ENCODE assay signal across 8 cellular contexts in the genomic region with DNA sequence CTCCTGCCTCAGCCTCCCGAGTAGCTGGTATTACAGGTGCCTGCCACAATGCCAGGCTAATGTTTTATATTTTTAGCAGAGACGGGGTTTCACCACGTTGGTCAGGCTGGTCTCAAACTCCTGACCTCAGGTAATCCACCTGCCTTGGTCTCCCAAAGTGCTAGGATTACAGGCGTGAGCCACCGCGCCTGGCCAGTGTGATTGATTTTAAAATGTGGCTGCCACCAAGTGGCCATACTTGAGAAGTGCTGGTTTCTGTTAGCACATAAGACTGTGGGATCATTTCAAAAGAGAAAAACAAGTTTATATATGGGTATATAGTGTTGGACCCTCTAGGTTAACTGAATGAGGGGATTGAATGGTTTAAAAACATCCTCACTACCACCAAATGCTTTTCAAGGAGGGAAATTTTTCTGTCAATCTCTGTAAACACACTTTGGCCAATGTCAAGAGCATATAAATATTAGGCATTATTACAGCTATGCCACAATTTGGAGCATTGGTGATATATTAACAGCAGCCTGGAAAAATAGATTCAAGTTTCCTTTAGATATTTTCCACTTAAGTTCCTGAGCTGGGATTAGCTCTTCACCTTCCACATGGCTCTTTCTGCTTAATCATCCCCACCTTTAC. TPM values are rescaled to one million over a fixed set of nuclear protein-coding genes. Genes with fewer than 3 reads are reported as not detected.
DNase-seq lines count a peak whose midpoint lies in the region; ATAC-seq, FAIRE-seq and TF ChIP-seq lines count a peak whose summit lies in the region.

No MANE protein-coding gene starts in this region.

- H3K23ac ChIP-seq in IMR-90 (ENCODE audit: low read depth, low read length), result no peak overlapping the region
- no peak overlapping the region for H3K23ac ChIP-seq in H1 (ENCODE audit: insufficient read length)

- TF ChIP-seq EP300 in H1 (IDR thresholded peaks at IDR 0.05; ENCODE audit: borderline replicate concordance in 1 of 2, low read depth in 2 of 2, low read length in 2 of 2), result no peak

- no peak overlapping the region for H3K4me3 Mint-ChIP-seq in CD8-positive, alpha-beta memory T cell

- H3K23me2 ChIP-seq in H1 (ENCODE audit: low read depth, low read length), result no peaks in the 10 kb centered on the region

- TF ChIP-seq CTCF in IMR-90 (conservative IDR thresholded peaks at IDR 0.05; ENCODE audit: low read depth, low read length) (peak; percentile 50), WI38 (IDR thresholded peaks at IDR 0.05; ENCODE audit: low read depth, low read length) (peak; percentile 44; the same call in 1 of the 2 replicates), H1 (IDR thresholded peaks at IDR 0.05; ENCODE audit: control extremely low read depth in 1 of 3, insufficient read depth in 1 of 3, low read depth in 1 of 3, low read length in 3 of 3) (peak; percentile 30 to 61 (median 47)), omental fat pad (IDR thresholded peaks at IDR 0.05) (peak in 1 of 3 donors; percentile 30)

- no peaks in the 10 kb centered on the region for H3K27me3 ChIP-seq in CD8-positive, alpha-beta memory T cell (ENCODE audit: insufficient read depth, low read length, poor library complexity, severe bottlenecking)
- H3K27me3 ChIP-seq in IMR-90 (ENCODE audit: control insufficient read depth, insufficient read depth, low read length) (no peaks in the 10 kb centered on the region), H1 (replicated peaks in 1 of 4; ENCODE audit: control insufficient read depth in 3 of 4, extremely low read depth in 1 of 4, insufficient read depth in 3 of 4, low read length in 3 of 4) (no peaks in the 10 kb centered on the region)

- H3K56ac ChIP-seq in IMR-90 (ENCODE audit: extremely low read depth, insufficient read depth, low read length) (no peak overlapping the region), H1 (replicated peaks; ENCODE audit: insufficient read length, low read depth, low read length) (no peak overlapping the region)

- no peak overlapping the region for H3K27ac ChIP-seq in CD8-positive, alpha-beta memory T cell (ENCODE audit: low read depth, low read length)
- H3K27ac ChIP-seq in IMR-90 (ENCODE audit: insufficient read depth, low read length) (no peak overlapping the region), H1 (ENCODE audit: low read depth, low read length) (no peak overlapping the region)

- CTCF ChIA-PET in CD8-positive, alpha-beta memory T cell (lab: Charles Lee), result interaction anchor here (0.6 to 5.6 kb wide), 17 partner anchors 8 to 1952 kb away, joined by 3 to 29 read pairs (median 4); a partner anchor contains a TSS
- CTCF ChIA-PET in IMR-90 (lab: Yijun Ruan, JAX), result interaction anchor here (0.6 to 1.6 kb wide), 2 partner anchors 27 to 190 kb away, joined by 3 to 6 read pairs; no protein-coding TSS in a partner anchor
- CTCF ChIA-PET in H1 (lab: Charles Lee; ENCODE audit: partially characterized antibody), result interaction anchor here (0.5 to 16.4 kb wide), 21 partner anchors 7 to 214 kb away, joined by 3 to 123 read pairs (median 4); a partner anchor contains a TSS

- H3K36me3 Mint-ChIP-seq in CD8-positive, alpha-beta memory T cell, result peaks cover 3 to 94% (median 30%) of the 10 kb centered on the region in 3 donors

- no peak overlapping the region for H4K91ac ChIP-seq in IMR-90 (ENCODE audit: insufficient read depth, low read depth, low read length)
- no peak overlapping the region for H4K91ac ChIP-seq in H1 (replicated peaks; ENCODE audit: insufficient read length, low read length)

- peak overlapping the region; percentile 11 to 87 (median 72) for H3K27ac Mint-ChIP-seq in CD8-positive, alpha-beta memory T cell

- H3K4me1 Mint-ChIP-seq in CD8-positive, alpha-beta memory T cell, result peaks cover 8 to 16% (median 15%) of the 10 kb centered on the region in 3 donors

- no peaks in the 10 kb centered on the region for H3K9me3 Mint-ChIP-seq in CD8-positive, alpha-beta memory T cell

- H3K4me2 ChIP-seq in IMR-90 (ENCODE audit: low read depth, low read length) (no peak overlapping the region), H1 (ENCODE audit: insufficient read depth in 1 of 2, low read depth in 2 of 2, low read length in 2 of 2) (no peak overlapping the region)

- H2AK9ac ChIP-seq in IMR-90 (replicated peaks; ENCODE audit: low read depth, low read length, poor library complexity), result no peak overlapping the region

- H3K18ac ChIP-seq in IMR-90 (ENCODE audit: low read depth, low read length), result no peak overlapping the region
- no peak overlapping the region for H3K18ac ChIP-seq in H1 (ENCODE audit: extremely low read depth, low read length)

- ATAC-seq in IMR-90 (ENCODE audit: low read depth) (peak; percentile 78), HG02623 (IDR thresholded peaks at IDR 0.05; ENCODE audit: unreplicated experiment) (no peak), omental fat pad (ENCODE audit: low FRiP score) (no peak)

- H3K14ac ChIP-seq in IMR-90 (replicated peaks; ENCODE audit: low read depth, low read length) (no peak overlapping the region), H1 (ENCODE audit: insufficient read length) (no peak overlapping the region)

- dilution Hi-C loops in IMR-90 (cut with HindIII; ENCODE audit: low sequenced_read_pairs, unreplicated experiment), result no loop called here

- H2BK15ac ChIP-seq in IMR-90 (ENCODE audit: low read depth, low read length) (no peak overlapping the region), H1 (ENCODE audit: low read length) (no peak overlapping the region)

- 0 out of 4 replicates have a peak, but pooled peaks cover 0 to 2% of the 10 kb centered on the region in 2 experiments for H3K79me2 ChIP-seq in H1 (ENCODE audit: control insufficient read depth in 1 of 2, insufficient read depth in 2 of 2, low read length in 2 of 2)

- no peaks in the 10 kb centered on the region for H3K27me3 Mint-ChIP-seq in CD8-positive, alpha-beta memory T cell

- no peaks in the 10 kb centered on the region for H3K9me1 ChIP-seq in IMR-90 (ENCODE audit: insufficient read depth, low read length)

- H3K79me1 ChIP-seq in IMR-90 (ENCODE audit: low read depth in 1 of 2, low read length in 2 of 2) (peaks cover 39 to 52% of the 10 kb centered on the region in 2 experiments), H1 (ENCODE audit: low read depth, low read length) (peaks cover 3% of the 10 kb centered on the region; the same call in 1 of the 2 replicates)

- intact Hi-C loops in IMR-90 (cut with micrococcal nuclease), result loop anchor here (1.0 kb wide), 1 partner anchor 190 kb away; a partner anchor contains a TSS

- no peak for FAIRE-seq in H1 (lab: Jason Lieb, UNC)

- H2AFZ ChIP-seq in IMR-90 (replicated peaks; ENCODE audit: low read length, poor library complexity) (no peak overlapping the region), H1 (ENCODE audit: low read length) (no peak overlapping the region)

- 80% methylated on average over 4 of the region's 6 CpGs; no CpG with 5 or more reads in 1 of the 2 experiments for WGBS in IMR-90 (ENCODE audit: extremely low coverage in 2 of 2, insufficient read length in 1 of 2), 2 experiments
- 77% methylated on average over 6 of the region's 6 CpGs; no CpG with 5 or more reads in 1 of the 2 experiments for WGBS in H1 (ENCODE audit: extremely low coverage in 1 of 2, insufficient coverage in 1 of 2, insufficient read length in 1 of 2, insufficient replicate concordance in 2 of 2, low coverage in 1 of 2, low lambda C conversion rate in 2 of 2, missing lambda C conversion rate in 1 of 2), 2 experiments

- DNase-seq in CD8-positive, alpha-beta memory T cell, result peak in 4 of 5 donors; percentile 20 to 62 (median 38)
- DNase-seq in IMR-90 (peak; percentile 43), H1 (ENCODE audit: low read depth in 1 of 2, low spot score in 2 of 2) (no peak), myocyte (ENCODE audit: low read depth) (peak; percentile 40), T-helper 9 cell (no peak), omental fat pad (ENCODE audit: low spot score) (no peak)

- peaks cover 21% of the 10 kb centered on the region; the same call in 1 of the 2 replicates for H4K20me1 ChIP-seq in IMR-90 (ENCODE audit: insufficient read depth, low read length)
- H4K20me1 ChIP-seq in H1 (replicated peaks in 1 of 2; ENCODE audit: control insufficient read depth in 1 of 2, insufficient read depth in 2 of 2, low read length in 2 of 2), result peaks cover 5 to 16% of the 10 kb centered on the region in 2 experiments

- H2BK5ac ChIP-seq in IMR-90 (ENCODE audit: low read depth, low read length, poor library complexity, severe bottlenecking) (no peak overlapping the region), H1 (ENCODE audit: low read depth, low read length) (no peak overlapping the region)

- no peak overlapping the region for H4K8ac ChIP-seq in IMR-90 (ENCODE audit: low read depth in 2 of 2, low read length in 2 of 2)
- H4K8ac ChIP-seq in H1 (ENCODE audit: extremely low read depth, insufficient read depth, low read length), result no peak overlapping the region

- H2AK5ac ChIP-seq in IMR-90 (ENCODE audit: low read depth, low read length), result no peak overlapping the region
- H2AK5ac ChIP-seq in H1 (ENCODE audit: low read depth, low read length), result no peak overlapping the region

- no peak overlapping the region for H4K5ac ChIP-seq in IMR-90 (ENCODE audit: low read depth, low read length)
- no peak overlapping the region for H4K5ac ChIP-seq in H1 (ENCODE audit: insufficient read length, low read depth, low read length)

- BruUV-seq in IMR-90 (replicated peaks; lab: Mats Ljungman, UMichigan), result no TSS peak

- TF ChIP-seq RAD21 in IMR-90 (IDR thresholded peaks at IDR 0.05; ENCODE audit: low read length), result peak; percentile 46
- TF ChIP-seq RAD21 in H1 (IDR thresholded peaks at IDR 0.05 in 1 of 2, conservative IDR thresholded peaks at IDR 0.05 in 1 of 2; ENCODE audit: low read depth in 2 of 2, low read length in 2 of 2), result peak; percentile 33 to 51; a peak in 3 of 4 replicates

- H2BK120ac ChIP-seq in IMR-90 (ENCODE audit: low read depth, low read length), result no peak overlapping the region
- H2BK120ac ChIP-seq in H1 (replicated peaks; ENCODE audit: low read depth, low read length), result no peak overlapping the region

- H3K4me3 ChIP-seq in CD8-positive, alpha-beta memory T cell (ENCODE audit: low read length), result no peak overlapping the region
- H3K4me3 ChIP-seq in IMR-90 (ENCODE audit: insufficient read depth, low read depth, low read length) (no peak overlapping the region), WI38 (ENCODE audit: low read depth, low read length) (no peak overlapping the region), H1 (ENCODE audit: extremely low read depth in 1 of 4, insufficient read depth in 2 of 4, low read depth in 3 of 4, low read length in 4 of 4) (no peak overlapping the region)

- H3K9me3 ChIP-seq in CD8-positive, alpha-beta memory T cell (ENCODE audit: low read length), result no peaks in the 10 kb centered on the region
- no peaks in the 10 kb centered on the region for H3K9me3 ChIP-seq in IMR-90 (ENCODE audit: control insufficient read depth, insufficient read depth, low read length)
- no peaks in the 10 kb centered on the region for H3K9me3 ChIP-seq in H1 (ENCODE audit: insufficient read depth in 2 of 2, low read depth in 1 of 2, low read length in 1 of 2)

- TF ChIP-seq POLR2A in IMR-90 (IDR thresholded peaks at IDR 0.05; ENCODE audit: low read depth, low read length) (no peak), H1 (IDR thresholded peaks at IDR 0.05; ENCODE audit: control extremely low read depth in 1 of 2, low read depth in 2 of 2, low read length in 2 of 2) (no peak)

- in situ Hi-C loops in IMR-90 (cut with MboI; ENCODE audit: low sequenced_read_pairs), result no loop called here

- H3K4me1 ChIP-seq in CD8-positive, alpha-beta memory T cell (ENCODE audit: insufficient read depth, low read length), result no peaks in the 10 kb centered on the region
- H3K4me1 ChIP-seq in IMR-90 (ENCODE audit: control insufficient read depth, insufficient read depth, low read length) (no peaks in the 10 kb centered on the region), H1 (replicated peaks in 1 of 4; ENCODE audit: control insufficient read depth in 3 of 4, insufficient read depth in 4 of 4, low read length in 3 of 4) (no peaks in the 10 kb centered on the region; a peak in 2 of 7 replicates)

- POLR2A ChIA-PET in CD8-positive, alpha-beta memory T cell (lab: Charles Lee), result no interaction called here
- POLR2A ChIA-PET in IMR-90 (lab: Charles Lee; ENCODE audit: unreplicated experiment), result interaction anchor here (0.5 kb wide), 2 partner anchors 8 to 42 kb away, joined by 3 read pairs; no protein-coding TSS in a partner anchor
- POLR2A ChIA-PET in H1 (lab: Charles Lee; ENCODE audit: partially characterized antibody), result interaction anchor here (1.0 to 2.4 kb wide), 6 partner anchors 9 to 196 kb away, joined by 3 to 7 read pairs (median 5); a partner anchor contains a TSS

- H3K9ac ChIP-seq in IMR-90 (ENCODE audit: low read depth, low read length) (no peak overlapping the region), H1 (replicated peaks in 1 of 4; ENCODE audit: extremely low read depth in 1 of 4, low read depth in 3 of 4, low read length in 3 of 4) (no peak overlapping the region)

- no peak overlapping the region for H3K4ac ChIP-seq in IMR-90 (ENCODE audit: low read depth, low read length)
- H3K4ac ChIP-seq in H1 (replicated peaks; ENCODE audit: insufficient read length, low read depth, low read length), result no peak overlapping the region

- peaks cover 89% of the 10 kb centered on the region for H3K36me3 ChIP-seq in CD8-positive, alpha-beta memory T cell (ENCODE audit: insufficient read depth, low read length)
- H3K36me3 ChIP-seq in IMR-90 (ENCODE audit: control insufficient read depth, insufficient read depth, low read length), result peaks cover 67% of the 10 kb centered on the region
- peaks cover 49 to 87% (median 84%) of the 10 kb centered on the region in 4 experiments for H3K36me3 ChIP-seq in H1 (ENCODE audit: control insufficient read depth in 2 of 4, insufficient read depth in 4 of 4, low read length in 3 of 4)

- no peak overlapping the region for H2BK20ac ChIP-seq in IMR-90 (ENCODE audit: low read depth, low read length)
- no peak overlapping the region for H2BK20ac ChIP-seq in H1 (ENCODE audit: low read length)

- H2BK12ac ChIP-seq in H1 (ENCODE audit: low read depth, low read length), result no peak overlapping the region

RNA-seq across cellular contexts. Expression of a gene that starts 13.5 kb away (rescaled TPM):
- 10 to 100 TPM; 32.6 to 34.7 TPM for total RNA-seq in CD8-positive, alpha-beta memory T cell
- 26.5 TPM for polyA plus RNA-seq in CD8-positive, alpha-beta memory T cell
- total RNA-seq in IMR-90 (2012; rRNA removed) (2.7 and 2.8 TPM in 2 replicates), myocyte (3.3 and 5.3 TPM in 2 replicates), omental fat pad (10 to 100 TPM in 1 of 4 donors, 1 to 10 TPM in 3; 5.0 to 11.3 (median 6.3) TPM)
- polyA plus RNA-seq in IMR-90 (2012; rRNA removed) (3.9 and 4.1 TPM in 2 replicates), H1 (2011; rRNA removed) (30.0 and 33.9 TPM in 2 replicates)
- polyA plus RNA-seq in IMR-90 (2012; cell fraction: cytosol; rRNA removed), result 3.7 and 5.3 TPM in 2 replicates
- polyA plus RNA-seq in IMR-90 (2012; cell fraction: nucleus; rRNA removed; ENCODE audit: low replicate concordance), result 3.0 and 3.2 TPM in 2 replicates
- 22.1 and 23.7 TPM in 2 replicates for total RNA-seq in H1 (2021; fragmentation: NEBNext Ultra II Directional; extraction: Animal tissue kit (Norgen Biotek cat#: 25700))
- polyA plus RNA-seq in H1 (2011; cell fraction: cytosol; rRNA removed), result 31.3 TPM
- 26.4 TPM for polyA plus RNA-seq in H1 (2011; cell fraction: nucleus; rRNA removed)
- polyA plus RNA-seq in H1 (2012, experiment 1 of 2), result 9.0 to 18.0 TPM (median 17.3 TPM) in 4 replicates
- polyA plus RNA-seq in H1 (2012, experiment 2 of 2), result 21.1 TPM
- polyA plus RNA-seq in H1 (2013, experiment 1 of 2), result 29.1 TPM
- polyA plus RNA-seq in H1 (2013, experiment 2 of 2), result 30.8 TPM
- polyA minus RNA-seq in H1 (2011; rRNA and poly(A)+ RNA removed), result 18.9 and 19.8 TPM in 2 replicates
- polyA minus RNA-seq in H1 (2011; cell fraction: cytosol; rRNA and poly(A)+ RNA removed), result 12.2 TPM
- 14.2 TPM for polyA minus RNA-seq in H1 (2011; cell fraction: nucleus; rRNA and poly(A)+ RNA removed)
- 1.0 TPM for polyA plus RNA-seq in myocyte (2012)

RNA-seq across cellular contexts. Expression of a gene that starts 18.9 kb away (rescaled TPM):
- total RNA-seq in CD8-positive, alpha-beta memory T cell, result 100 to 1,000 TPM; 113 to 115 TPM
- 268 TPM for polyA plus RNA-seq in CD8-positive, alpha-beta memory T cell
- total RNA-seq in IMR-90 (2012; rRNA removed) (19.7 and 31.1 TPM in 2 replicates), myocyte (30.1 and 36.4 TPM in 2 replicates), omental fat pad (10 to 100 TPM; 51.1 to 95.0 (median 68.3) TPM)
- polyA plus RNA-seq in IMR-90 (2012; rRNA removed) (60.1 and 67.9 TPM in 2 replicates), H1 (2011; rRNA removed) (189 and 209 TPM in 2 replicates)
- 52.9 and 71.4 TPM in 2 replicates for polyA plus RNA-seq in IMR-90 (2012; cell fraction: cytosol; rRNA removed)
- polyA plus RNA-seq in IMR-90 (2012; cell fraction: nucleus; rRNA removed; ENCODE audit: low replicate concordance), result 61.2 and 61.8 TPM in 2 replicates
- 116 and 121 TPM in 2 replicates for total RNA-seq in H1 (2021; fragmentation: NEBNext Ultra II Directional; extraction: Animal tissue kit (Norgen Biotek cat#: 25700))
- polyA plus RNA-seq in H1 (2011; cell fraction: cytosol; rRNA removed), result 133 TPM
- polyA plus RNA-seq in H1 (2011; cell fraction: nucleus; rRNA removed), result 102 TPM
- polyA plus RNA-seq in H1 (2012, experiment 1 of 2), result 101 to 164 TPM (median 143 TPM) in 4 replicates
- 179 TPM for polyA plus RNA-seq in H1 (2012, experiment 2 of 2)
- 85.5 TPM for polyA plus RNA-seq in H1 (2013, experiment 1 of 2)
- 66.9 TPM for polyA plus RNA-seq in H1 (2013, experiment 2 of 2)
- 128 and 140 TPM in 2 replicates for polyA minus RNA-seq in H1 (2011; rRNA and poly(A)+ RNA removed)
- 88.1 TPM for polyA minus RNA-seq in H1 (2011; cell fraction: cytosol; rRNA and poly(A)+ RNA removed)
- polyA minus RNA-seq in H1 (2011; cell fraction: nucleus; rRNA and poly(A)+ RNA removed), result 31.3 TPM
- 46.7 TPM for polyA plus RNA-seq in myocyte (2012)

RNA-seq across cellular contexts. Expression of a gene that starts 34.9 kb away (rescaled TPM):
- 10 to 100 TPM; 58.1 to 62.1 TPM for total RNA-seq in CD8-positive, alpha-beta memory T cell
- 11.6 TPM for polyA plus RNA-seq in CD8-positive, alpha-beta memory T cell
- total RNA-seq in IMR-90 (2012; rRNA removed) (25.6 and 26.7 TPM in 2 replicates), myocyte (18.5 and 21.4 TPM in 2 replicates), omental fat pad (10 to 100 TPM; 15.6 to 47.1 (median 27.6) TPM)
- polyA plus RNA-seq in IMR-90 (2012; rRNA removed) (24.4 and 28.9 TPM in 2 replicates), H1 (2011; rRNA removed) (38.8 and 74.8 TPM in 2 replicates)
- polyA plus RNA-seq in IMR-90 (2012; cell fraction: cytosol; rRNA removed), result 27.1 and 31.6 TPM in 2 replicates
- 46.7 and 79.8 TPM in 2 replicates for polyA plus RNA-seq in IMR-90 (2012; cell fraction: nucleus; rRNA removed; ENCODE audit: low replicate concordance)
- 57.7 and 65.7 TPM in 2 replicates for total RNA-seq in H1 (2021; fragmentation: NEBNext Ultra II Directional; extraction: Animal tissue kit (Norgen Biotek cat#: 25700))
- polyA plus RNA-seq in H1 (2011; cell fraction: cytosol; rRNA removed), result 35.5 TPM
- 143 TPM for polyA plus RNA-seq in H1 (2011; cell fraction: nucleus; rRNA removed)
- 54.3 to 66.0 TPM (median 57.0 TPM) in 4 replicates for polyA plus RNA-seq in H1 (2012, experiment 1 of 2)
- polyA plus RNA-seq in H1 (2012, experiment 2 of 2), result 18.9 TPM
- 30.5 TPM for polyA plus RNA-seq in H1 (2013, experiment 1 of 2)
- 27.9 TPM for polyA plus RNA-seq in H1 (2013, experiment 2 of 2)
- 52.7 and 53.4 TPM in 2 replicates for polyA minus RNA-seq in H1 (2011; rRNA and poly(A)+ RNA removed)
- polyA minus RNA-seq in H1 (2011; cell fraction: cytosol; rRNA and poly(A)+ RNA removed), result 41.7 TPM
- 69.0 TPM for polyA minus RNA-seq in H1 (2011; cell fraction: nucleus; rRNA and poly(A)+ RNA removed)
- 20.0 TPM for polyA plus RNA-seq in myocyte (2012)

Comparison
In these comparisons a context has a peak if more than half of its experiments do, and no peak if none do; other contexts are left out.
1. DNase-seq: peak in CD8-positive, alpha-beta memory T cell (4 of 5), IMR-90 (single experiment) and myocyte (single experiment); none in H1 (0 of 2), T-helper 9 cell (single experiment) and omental fat pad (single experiment).